In the genomic region with DNA sequence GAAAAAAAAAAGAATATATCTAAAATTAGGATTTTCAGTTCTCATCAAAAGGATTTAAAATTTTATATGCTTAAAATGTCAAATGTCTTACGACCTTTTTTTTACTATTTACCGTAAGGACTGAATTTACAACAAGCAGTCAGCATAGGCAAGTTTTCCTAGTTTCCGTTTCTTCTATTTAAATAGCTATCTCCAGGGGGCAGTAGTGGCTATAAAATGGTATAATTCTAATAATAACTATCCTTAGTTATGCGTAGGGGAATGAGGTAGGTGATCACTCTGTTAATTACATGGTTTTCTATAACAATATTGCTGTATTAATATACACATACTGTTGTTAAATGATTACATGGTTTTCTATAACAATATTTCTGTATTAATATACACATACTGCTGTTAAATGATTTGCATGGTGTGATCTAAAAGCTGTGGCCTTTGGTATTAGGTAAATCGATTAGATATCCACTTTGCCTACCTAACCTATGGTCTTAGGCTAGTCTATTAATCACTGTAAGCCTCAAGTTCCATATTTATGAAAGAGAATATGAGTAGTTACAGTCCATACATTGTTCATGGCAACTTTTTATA, we compare ENCODE assay signal across 12 cellular contexts.
A peak's percentile ranks its signal among the peaks of the same experiment; 100 is the strongest.
DNase-seq lines count a peak whose midpoint lies in the region; ATAC-seq, FAIRE-seq and TF ChIP-seq lines count a peak whose summit lies in the region.
"Had no signal": no experiment of that assay in that cellular context is flagged by ENCODE, and none has a peak within 500 bp of the region (broad histone marks: within the 10 kb centered on the region; RNA-seq: fewer than 3 reads in every experiment).

No MANE protein-coding gene starts in this region.

- H3F3A ChIP-seq in GM23338 (replicated peaks; ENCODE audit: low read depth) = no peaks in the 10 kb centered on the region

- H4K20me1 ChIP-seq in GM23338 (replicated peaks; ENCODE audit: insufficient read depth) = no peaks in the 10 kb centered on the region

- no peak overlapping the region for H2AFZ ChIP-seq in GM23338

- no peak overlapping the region for H3K27ac Mint-ChIP-seq in GM23338
- H3K27ac Mint-ChIP-seq: CD4-positive, CD25-positive, alpha-beta regulatory T cell had no signal

- no peaks in the 10 kb centered on the region for H3K36me3 ChIP-seq in A673 (ENCODE audit: insufficient read depth, low read length, poor library complexity, severe bottlenecking)
- H3K36me3 ChIP-seq in GM23338 (ENCODE audit: insufficient read depth) = no peaks in the 10 kb centered on the region
- H3K36me3 ChIP-seq in pancreas = no peaks in the 10 kb centered on the region
- H3K36me3 ChIP-seq: thoracic aorta had no signal

- H3K4me3 ChIP-seq in A673 (ENCODE audit: low read depth, low read length, poor library complexity, severe bottlenecking) (no peak overlapping the region), GM23338 (no peak overlapping the region), pancreas (no peak overlapping the region)
- H3K4me3 ChIP-seq: dorsolateral prefrontal cortex, mucosa of descending colon, thoracic aorta had no signal

- no peak overlapping the region for H3K4me3 Mint-ChIP-seq in GM23338
- H3K4me3 Mint-ChIP-seq: CD4-positive, CD25-positive, alpha-beta regulatory T cell had no signal

- H3K4me2 ChIP-seq in GM23338 = no peak overlapping the region

- FAIRE-seq in pancreas (lab: Jason Lieb, UNC) = no peak

- DNase-seq in A673 (ENCODE audit: low spot score) (peak; percentile 70), GM23338 (ENCODE audit: low spot score) (peak; percentile 79), NCI-H82 treated with DMSO at 0.1 percent for 48 hours (lab: John Stamatoyannopoulos, UW; ENCODE audit: unreplicated experiment) (peak; percentile 6), glomerular endothelial cell (ENCODE audit: extremely low read depth, low read depth, low spot score) (peak; percentile 7), pancreas (no peak)
- DNase-seq in stimulated activated naive CD4-positive, alpha-beta T cell (lab: John Stamatoyannopoulos, UW) = no peak
- DNase-seq: CD4-positive, CD25-positive, alpha-beta regulatory T cell; dorsolateral prefrontal cortex; mucosa of descending colon had no signal

- H3K9me3 ChIP-seq in A673 (ENCODE audit: low read depth, low read length, poor library complexity, severe bottlenecking) (no peaks in the 10 kb centered on the region), pancreas (no peaks in the 10 kb centered on the region)
- H3K9me3 ChIP-seq: mucosa of descending colon, thoracic aorta had no signal

- POLR2A ChIA-PET in A673 (lab: Charles Lee; ENCODE audit: low non-redundant PET) = no interaction called here

- H3K4me1 ChIP-seq in A673 (ENCODE audit: insufficient read depth, low read length, poor library complexity, severe bottlenecking) = peaks cover 17% of the 10 kb centered on the region
- peaks cover 6% of the 10 kb centered on the region; the same call in 1 of the 2 replicates for H3K4me1 ChIP-seq in GM23338 (ENCODE audit: insufficient read depth)
- H3K4me1 ChIP-seq in pancreas = no peaks in the 10 kb centered on the region

- no TSS peak for BruUV-seq in A673 (replicated peaks; lab: Mats Ljungman, UMichigan)

- 60 to 67% methylated on average over 5 of the region's 5 CpGs for WGBS in pancreas, 2 donors

- TF ChIP-seq CTCF in A673 (conservative IDR thresholded peaks at IDR 0.05; ENCODE audit: low read depth, low read length) = peak; percentile 68
- peak in 1 of 2 experiments; percentile 68; a peak in 3 of 4 replicates for TF ChIP-seq CTCF in GM23338 (conservative IDR thresholded peaks at IDR 0.05; ENCODE audit: low read depth in 2 of 2)
- no peak for TF ChIP-seq CTCF in pancreas (IDR thresholded peaks at IDR 0.05)

- no peaks in the 10 kb centered on the region for H3K27me3 ChIP-seq in A673 (replicated peaks; ENCODE audit: insufficient read depth, low read depth, low read length, poor library complexity)
- no peaks in the 10 kb centered on the region for H3K27me3 ChIP-seq in GM23338 (ENCODE audit: insufficient read depth)
- no peaks in the 10 kb centered on the region for H3K27me3 ChIP-seq in pancreas
- H3K27me3 ChIP-seq: dorsolateral prefrontal cortex had no signal

- CTCF ChIA-PET in A673 (lab: Charles Lee) = interaction anchor here (0.6 to 1.1 kb wide), 3 partner anchors 220 to 1621 kb away, joined by 3 to 4 read pairs (median 4); no protein-coding TSS in a partner anchor

- H3K36me3 Mint-ChIP-seq in GM23338 (ENCODE audit: low read depth) = no peaks in the 10 kb centered on the region
- H3K36me3 Mint-ChIP-seq: CD4-positive, CD25-positive, alpha-beta regulatory T cell had no signal

- no peaks in the 10 kb centered on the region for H3K9me3 Mint-ChIP-seq in GM23338

- ATAC-seq in GM23338 = peak; percentile 40; the same call in 2 of the 3 replicates
- ATAC-seq in GM18511 (IDR thresholded peaks at IDR 0.05; ENCODE audit: unreplicated experiment) = no peak
- ATAC-seq in pancreas = no peak
- no peak for ATAC-seq in GM18861 (IDR thresholded peaks at IDR 0.05; ENCODE audit: unreplicated experiment)
- ATAC-seq: mucosa of descending colon had no signal

- peaks cover 13% of the 10 kb centered on the region; the same call in 2 of the 3 replicates for H3K4me1 Mint-ChIP-seq in GM23338
- H3K4me1 Mint-ChIP-seq: CD4-positive, CD25-positive, alpha-beta regulatory T cell had no signal

- H3K27ac ChIP-seq in A673 (ENCODE audit: low read depth, low read length, poor library complexity, severe bottlenecking) (no peak overlapping the region), GM23338 (ENCODE audit: low read depth) (no peak overlapping the region), pancreas (no peak overlapping the region)
- H3K27ac ChIP-seq: dorsolateral prefrontal cortex, thoracic aorta had no signal

- H3K9me2 ChIP-seq in GM23338 (ENCODE audit: insufficient read depth) = no peaks in the 10 kb centered on the region

- intact Hi-C loops in A673 (cut with micrococcal nuclease; ENCODE audit: unreplicated experiment) = loop anchor here (10.0 kb wide), 1 partner anchor 304 kb away; no protein-coding TSS in a partner anchor
- intact Hi-C loops in pancreas (cut with DNase I) = no loop called here

- H3K27me3 Mint-ChIP-seq in GM23338 (ENCODE audit: insufficient read depth, low read depth, poor library complexity) = no peaks in the 10 kb centered on the region

- H3K79me2 ChIP-seq in GM23338 (replicated peaks; ENCODE audit: insufficient read depth) = no peaks in the 10 kb centered on the region

TF ChIP-seq in GM23338, 12 proteins besides CTCF, POLR2A, EP300 and RAD21:
- TF ChIP-seq EZH2phosphoT487 (IDR thresholded peaks at IDR 0.05; ENCODE audit: unreplicated experiment) = no peak

Comparison
In these comparisons a context has a peak if more than half of its experiments do, and no peak if none do; other contexts are left out.
1. DNase-seq: peak in A673 (single experiment), GM23338 (single experiment), NCI-H82 treated with DMSO at 0.1 percent for 48 hours (single experiment) and glomerular endothelial cell (single experiment); none in pancreas (0 of 6) and stimulated activated naive CD4-positive, alpha-beta T cell (0 of 6).